24 cellular contexts compared by ENCODE assay signal in the genomic region with DNA sequence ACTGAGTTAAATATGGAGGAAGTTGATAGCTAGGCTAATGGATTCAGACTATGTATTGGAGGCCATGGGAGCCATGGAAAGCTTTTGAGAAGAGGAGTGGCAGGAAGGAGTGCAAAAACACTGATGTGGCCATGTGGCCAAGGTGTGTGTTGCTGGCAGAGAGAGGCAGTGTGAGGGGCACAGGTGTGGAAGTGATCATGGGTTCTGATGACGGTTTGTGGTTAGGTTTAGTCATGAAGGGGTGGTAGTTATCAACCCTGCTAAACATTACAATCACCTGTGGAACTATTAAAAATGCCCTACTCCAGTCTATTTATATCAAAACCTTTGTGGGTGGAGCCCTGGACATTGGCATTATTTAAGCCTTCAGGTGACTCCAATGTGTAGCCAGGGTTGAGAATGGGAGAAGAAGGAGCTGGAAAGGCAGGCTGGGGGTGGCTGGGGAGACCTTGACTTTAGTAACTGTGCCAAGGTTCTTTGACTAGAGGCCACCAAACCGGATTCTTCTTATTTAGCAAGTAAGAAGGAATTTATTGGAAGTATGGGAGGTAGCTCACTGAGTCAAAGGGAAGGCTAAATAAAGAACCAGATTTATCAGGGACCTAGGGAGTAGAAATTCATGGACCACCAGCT. TPM values are rescaled to one million over a fixed set of nuclear protein-coding genes. Genes with fewer than 3 reads are reported as not detected.
"Had no signal": no experiment of that assay in that cellular context is flagged by ENCODE, and none has a peak within 500 bp of the region (broad histone marks: within the 10 kb centered on the region; RNA-seq: fewer than 3 reads in every experiment).

No MANE protein-coding gene starts in this region.

- DNase-seq: activated CD4-positive, alpha-beta memory T cell treated with anti-CD3 and anti-CD28 coated beads for 36 hours; activated CD4-positive, alpha-beta T cell treated with anti-CD3 and anti-CD28 coated beads, Interleukin-2, amount 10 ng/mL, durations not matched to agents 7 days and 5 days; activated CD4-positive, CD25-positive, alpha-beta regulatory T cell; activated CD8-positive, alpha-beta memory T cell treated with anti-CD3 and anti-CD28 coated beads for 24 hours; activated effector memory CD4-positive, alpha-beta T cell treated with anti-CD3 and anti-CD28 coated beads, Interleukin-2, amount 50 U/mL, for 16 hours; activated naive CD4-positive, alpha-beta T cell treated with Interleukin-2 at 50 U/mL for 16 hours; activated T-cell treated with anti-CD3 and anti-CD28 coated beads, Interleukin-2, amount 50 U/mL, for 4 hours; amygdala; cerebellar nuclear complex; KG1; NCI-H1105 treated with DMSO at 0.1 percent for 48 hours; NCI-H146; NCI-H187 treated with DMSO at 0.1 percent for 48 hours; NCI-H2081 treated with DMSO at 0.1 percent for 48 hours; NCI-H226; NCI-H510A; NCI-H526 treated with DMSO at 0.1 percent for 48 hours; NCI-H82; NK-92 treated with Interleukin-12 subunit alpha and Interleukin-12 subunit beta, amount 100 ng/mL, for 24 hours; SIG-M5; T-helper 1 cell had no signal

- H3K27ac ChIP-seq: VCaP had no signal

- ATAC-seq: activated T-cell treated with anti-CD3 and anti-CD28 coated beads, Interleukin-2, amount 50 U/mL, for 4 hours had no signal

RNA-seq across cellular contexts. Expression of gene GPR39, which starts 13.5 kb away (rescaled TPM):
- total RNA-seq: activated CD4-positive, alpha-beta memory T cell treated with anti-CD3 and anti-CD28 coated beads for 36 hours; activated CD4-positive, alpha-beta T cell treated with anti-CD3 and anti-CD28 coated beads, Interleukin-2, amount 10 ng/mL, durations not matched to agents 7 days and 5 days; activated T-cell treated with anti-CD3 and anti-CD28 coated beads, Interleukin-2, amount 50 U/mL, for 4 hours; cardiac septum; T-helper 2 cell treated with Interferon-gamma antibody and Interleukin-4, amounts not matched to agents 100 ng/mL and 5 ng/mL, for 36 hours had no signal
